Comparison of ENCODE assay signal across 17 cellular contexts in genomic region chr7:87204933-87205332, GRCh38. TPM values are rescaled to one million over a fixed set of nuclear protein-coding genes. Genes with fewer than 3 reads are reported as not detected.
DNase-seq lines count a peak whose midpoint lies in the region; ATAC-seq and TF ChIP-seq lines count a peak whose summit lies in the region.
"Had no signal": no experiment of that assay in that cellular context is flagged by ENCODE, and none has a peak within 500 bp of the region (broad histone marks: within the 10 kb centered on the region; RNA-seq: fewer than 3 reads in every experiment).

No MANE protein-coding gene starts in this region.

- H3K27ac ChIP-seq in DND-41 (ENCODE audit: low read length) = no peak overlapping the region
- H3K27ac ChIP-seq in OCI-LY7 (ENCODE audit: low read depth, low read length, poor library complexity, severe bottlenecking) = no peak overlapping the region
- no peak overlapping the region for H3K27ac ChIP-seq in mesendoderm (ENCODE audit: low read depth, low read length)

- H2AK5ac ChIP-seq in mesendoderm (ENCODE audit: low read length) = no peak overlapping the region

- no peak for TF ChIP-seq CTCF in DND-41 (IDR thresholded peaks at IDR 0.05; ENCODE audit: borderline replicate concordance, extremely low read depth, low read length, poor library complexity, severe bottlenecking)
- no peak for TF ChIP-seq CTCF in OCI-LY7 (conservative IDR thresholded peaks at IDR 0.05; ENCODE audit: low read length)

- no peaks in the 10 kb centered on the region for H3K9me2 ChIP-seq in OCI-LY7 (ENCODE audit: insufficient read depth, low read length)

- no peak overlapping the region for H3K56ac ChIP-seq in mesendoderm (ENCODE audit: low read length)

- ATAC-seq in DND-41 (ENCODE audit: insufficient read depth, low read depth) = peak; percentile 6; the same call in 1 of the 3 replicates
- ATAC-seq: Panc1 had no signal

- no peak for DNase-seq in activated naive CD4-positive, alpha-beta T cell treated with anti-CD3 and anti-CD28 coated beads, Interleukin-2, amount 10 ng/mL, durations not matched to agents 7 days and 5 days
- DNase-seq in activated naive CD4-positive, alpha-beta T cell (lab: John Stamatoyannopoulos, UW) = no peak
- DNase-seq in DND-41 (peak; percentile 24), OCI-LY7 (ENCODE audit: low spot score) (peak; percentile 37), mesendoderm (peak; percentile 54), HuH-7.5 (ENCODE audit: low spot score) (no peak), NCI-H2196 (lab: John Stamatoyannopoulos, UW; ENCODE audit: unreplicated experiment) (no peak), RKO (ENCODE audit: low spot score) (no peak)
- DNase-seq: BE2C; CD8-positive, alpha-beta memory T cell; EL; H7; NCI-H1436 treated with DMSO at 0.1 percent for 48 hours; NCI-H2081 treated with DMSO at 0.1 percent for 48 hours; NCI-H69; Right ventricle myocardium superior had no signal

- H3K27me3 Mint-ChIP-seq in activated naive CD4-positive, alpha-beta T cell treated with anti-CD3 and anti-CD28 coated beads, Interleukin-2, amount 10 ng/mL, durations not matched to agents 7 days and 5 days = no peaks in the 10 kb centered on the region
- H3K27me3 Mint-ChIP-seq: CD8-positive, alpha-beta memory T cell had no signal

- no peak overlapping the region for H2BK5ac ChIP-seq in mesendoderm (ENCODE audit: low read length)

- H3K36me3 ChIP-seq in DND-41 (ENCODE audit: insufficient read depth, low read length) (peaks cover 53% of the 10 kb centered on the region), OCI-LY7 (ENCODE audit: insufficient read depth, low read length) (peaks cover 99% of the 10 kb centered on the region), mesendoderm (ENCODE audit: control insufficient read depth, insufficient read depth, low read length) (no peaks in the 10 kb centered on the region)

- no peaks in the 10 kb centered on the region for H3K4me1 ChIP-seq in DND-41 (ENCODE audit: insufficient read depth, low read length)
- no peaks in the 10 kb centered on the region for H3K4me1 ChIP-seq in OCI-LY7 (ENCODE audit: insufficient read depth, low read length, poor library complexity, severe bottlenecking)
- no peaks in the 10 kb centered on the region for H3K4me1 ChIP-seq in mesendoderm (ENCODE audit: control insufficient read depth, low read depth, low read length)
- H3K4me1 ChIP-seq: BE2C had no signal

- peak overlapping the region; percentile 29 for H3K27ac Mint-ChIP-seq in activated naive CD4-positive, alpha-beta T cell treated with anti-CD3 and anti-CD28 coated beads, Interleukin-2, amount 10 ng/mL, durations not matched to agents 7 days and 5 days

- H3K4me1 Mint-ChIP-seq in activated naive CD4-positive, alpha-beta T cell treated with anti-CD3 and anti-CD28 coated beads, Interleukin-2, amount 10 ng/mL, durations not matched to agents 7 days and 5 days = peaks cover 31% of the 10 kb centered on the region

- H2BK15ac ChIP-seq in mesendoderm (replicated peaks; ENCODE audit: low read depth) = no peak overlapping the region

- BruUV-seq in OCI-LY7 (replicated peaks; lab: Mats Ljungman, UMichigan) = no TSS peak

- H3K4me3 ChIP-seq in DND-41 (ENCODE audit: low read depth in 1 of 2, low read length in 2 of 2) (no peak overlapping the region), OCI-LY7 (ENCODE audit: low read depth, low read length, poor library complexity, severe bottlenecking) (no peak overlapping the region), mesendoderm (ENCODE audit: low read length) (no peak overlapping the region)

- POLR2A ChIA-PET in OCI-LY7 (lab: Charles Lee) = interaction anchor here (0.9 to 4.1 kb wide), 3 partner anchors 8 to 53 kb away, joined by 3 to 28 read pairs (median 4); partner anchors contain the start of gene DMTF1

- H3K23ac ChIP-seq in mesendoderm (ENCODE audit: low read length) = no peak overlapping the region

- no peak overlapping the region for H3K4ac ChIP-seq in mesendoderm (ENCODE audit: low read depth, low read length)

- H3K79me2 ChIP-seq in DND-41 (ENCODE audit: insufficient read depth, low read length) = peaks cover 54% of the 10 kb centered on the region
- peaks cover 98% of the 10 kb centered on the region for H3K79me2 ChIP-seq in OCI-LY7 (ENCODE audit: insufficient read depth, low read depth, low read length)
- peaks cover 48% of the 10 kb centered on the region for H3K79me2 ChIP-seq in mesendoderm (ENCODE audit: control insufficient read depth, insufficient read depth, low read length)

- no peak overlapping the region for H2AFZ ChIP-seq in DND-41 (ENCODE audit: low read depth, low read length)
- H2AFZ ChIP-seq in OCI-LY7 (ENCODE audit: low read length) = no peak overlapping the region

- peaks cover 4% of the 10 kb centered on the region; the same call in 1 of the 2 replicates for H4K20me1 ChIP-seq in DND-41 (ENCODE audit: insufficient read depth, low read length)
- H4K20me1 ChIP-seq in OCI-LY7 (ENCODE audit: insufficient read depth, low read length) = peaks cover 6% of the 10 kb centered on the region

- H2BK120ac ChIP-seq in mesendoderm (ENCODE audit: low read depth, low read length) = no peak overlapping the region

- H3K4me3 Mint-ChIP-seq in activated naive CD4-positive, alpha-beta T cell treated with anti-CD3 and anti-CD28 coated beads, Interleukin-2, amount 10 ng/mL, durations not matched to agents 7 days and 5 days = no peak overlapping the region

- H3K9me3 ChIP-seq in DND-41 (ENCODE audit: insufficient read depth, low read length, severe bottlenecking) (peaks cover 25% of the 10 kb centered on the region), OCI-LY7 (ENCODE audit: low read length) (peaks cover 39% of the 10 kb centered on the region)

- no peak overlapping the region for H3K18ac ChIP-seq in mesendoderm (ENCODE audit: low read length)

- H3K79me1 ChIP-seq in mesendoderm (ENCODE audit: low read length) = peaks cover 26% of the 10 kb centered on the region

- intact Hi-C loops in OCI-LY7 (cut with micrococcal nuclease; ENCODE audit: unreplicated experiment) = no loop called here

- H3K36me3 Mint-ChIP-seq in activated naive CD4-positive, alpha-beta T cell treated with anti-CD3 and anti-CD28 coated beads, Interleukin-2, amount 10 ng/mL, durations not matched to agents 7 days and 5 days = peaks cover 88% of the 10 kb centered on the region

- H3K27me3 ChIP-seq in DND-41 (ENCODE audit: insufficient read depth, low read length, poor library complexity) = no peaks in the 10 kb centered on the region
- H3K27me3 ChIP-seq in mesendoderm (ENCODE audit: insufficient read depth, low read length, poor library complexity) = no peaks in the 10 kb centered on the region
- H3K27me3 ChIP-seq: BE2C had no signal

- CTCF ChIA-PET in activated naive CD4-positive, alpha-beta T cell treated with anti-CD3 and anti-CD28 coated beads, Interleukin-2, amount 10 ng/mL, durations not matched to agents 7 days and 5 days (lab: Charles Lee) = interaction anchor here (1.3 kb wide), 1 partner anchor 12 kb away, joined by 4 read pairs; no protein-coding TSS in a partner anchor
- CTCF ChIA-PET in OCI-LY7 (lab: Charles Lee; ENCODE audit: unreplicated experiment) = no interaction called here

- WGBS in mesendoderm (ENCODE audit: extremely low coverage, insufficient coverage, low lambda C conversion rate) = no CpG with 5 or more reads among the region's 3 CpGs

- H3K4me2 ChIP-seq in DND-41 (ENCODE audit: insufficient read depth, low read length) (no peak overlapping the region), OCI-LY7 (ENCODE audit: low read length) (no peak overlapping the region), mesendoderm (ENCODE audit: low read length) (no peak overlapping the region)

- no peak overlapping the region for H4K5ac ChIP-seq in mesendoderm (ENCODE audit: low read length)

- H4K8ac ChIP-seq in mesendoderm (ENCODE audit: low read depth, low read length) = no peak overlapping the region

- H3K9ac ChIP-seq in DND-41 (ENCODE audit: low read depth, low read length) (no peak overlapping the region), mesendoderm (ENCODE audit: low read length) (no peak overlapping the region)

- peaks cover 46% of the 10 kb centered on the region for H3K9me3 Mint-ChIP-seq in activated naive CD4-positive, alpha-beta T cell treated with anti-CD3 and anti-CD28 coated beads, Interleukin-2, amount 10 ng/mL, durations not matched to agents 7 days and 5 days

RNA-seq across cellular contexts. Expression of gene TMEM243, which starts 14.6 kb away (rescaled TPM):
- total RNA-seq in OCI-LY7 (2014; rRNA removed; shearing (Covaris generic)) = 116 and 126 TPM in 2 replicates
- 88.7 and 101 TPM in 2 replicates for total RNA-seq in OCI-LY7 (2022)
- 23.7 TPM for polyA plus RNA-seq in mesendoderm (2013, experiment 1 of 2)
- polyA plus RNA-seq in mesendoderm (2013, experiment 2 of 2) = 22.5 TPM

RNA-seq across cellular contexts. Expression of gene DMTF1, which starts 52.7 kb away (rescaled TPM):
- total RNA-seq in OCI-LY7 (2014; rRNA removed; shearing (Covaris generic)) = 111 and 123 TPM in 2 replicates
- 188 and 197 TPM in 2 replicates for total RNA-seq in OCI-LY7 (2022)
- 102 TPM for polyA plus RNA-seq in mesendoderm (2013, experiment 1 of 2)
- 102 TPM for polyA plus RNA-seq in mesendoderm (2013, experiment 2 of 2)

Comparison
In these comparisons a context has a peak if more than half of its experiments do, and no peak if none do; other contexts are left out.
1. DNase-seq: peak in DND-41 (single experiment), OCI-LY7 (single experiment) and mesendoderm (single experiment); none in activated naive CD4-positive, alpha-beta T cell treated with anti-CD3 and anti-CD28 coated beads, Interleukin-2, amount 10 ng/mL, durations not matched to agents 7 days and 5 days (single experiment), activated naive CD4-positive, alpha-beta T cell (0 of 4), HuH-7.5 (single experiment), NCI-H2196 (single experiment) and RKO (single experiment).